Comparison of ENCODE assay signal across 1 cellular context in genomic region chr19:1605236-1606137, GRCh38.
TF ChIP-seq lines count a peak whose summit lies in the region.

TSS of gene UQCR11 (minus strand) at chr19:1605462. CDS start at chr19:1605409, 53 bp downstream.

TF ChIP-seq in HEK293, 187 proteins besides CTCF, POLR2A, EP300 and RAD21 (continued from another document and continues in another):
- TF ChIP-seq ZNF362 (tag by site-specific recombination; IDR thresholded peaks at IDR 0.05) (peak; percentile 92), ZSCAN16 (tag by site-specific recombination; IDR thresholded peaks at IDR 0.05) (no peak), AEBP2 (tag by site-specific recombination; IDR thresholded peaks at IDR 0.05; ENCODE audit: borderline replicate concordance) (no peak), ZNF10 (tag by site-specific recombination; IDR thresholded peaks at IDR 0.05) (no peak), ZNF558 (tag by site-specific recombination; IDR thresholded peaks at IDR 0.05) (0 out of 2 replicates have a peak, but pooled peaks have one; percentile 32), SETDB1 (IDR thresholded peaks at IDR 0.05; ENCODE audit: insufficient read length, low read length) (no peak), BCL11A (tag by site-specific recombination; IDR thresholded peaks at IDR 0.05; ENCODE audit: low read depth) (no peak), ZNF433 (tag by site-specific recombination; IDR thresholded peaks at IDR 0.05; ENCODE audit: low read depth) (no peak), HOXA7 (CRISPR knock-in tag; IDR thresholded peaks at IDR 0.05; ENCODE audit: borderline replicate concordance) (no peak), MZF1 (tag by site-specific recombination; IDR thresholded peaks at IDR 0.05; ENCODE audit: borderline replicate concordance) (no peak), KLF17 (tag by site-specific recombination; IDR thresholded peaks at IDR 0.05) (peak; percentile 40; the same call in 1 of the 2 replicates), ZBTB17 (tag by site-specific recombination; IDR thresholded peaks at IDR 0.05) (peak; percentile 98), ZSCAN18 (tag by site-specific recombination; IDR thresholded peaks at IDR 0.05) (no peak), REPIN1 (tag by site-specific recombination; IDR thresholded peaks at IDR 0.05; ENCODE audit: low read depth) (no peak), RBAK (tag by site-specific recombination; IDR thresholded peaks at IDR 0.05) (no peak), ZNF513 (tag by site-specific recombination; IDR thresholded peaks at IDR 0.05) (no peak), ZNF701 (tag by site-specific recombination; IDR thresholded peaks at IDR 0.05) (no peak), ZNF133 (tag by site-specific recombination; IDR thresholded peaks at IDR 0.05) (no peak), ZNF548 (tag by site-specific recombination; IDR thresholded peaks at IDR 0.05) (no peak), ZNF423 (tag by site-specific recombination; IDR thresholded peaks at IDR 0.05) (no peak), ZNF692 (tag by site-specific recombination; IDR thresholded peaks at IDR 0.05) (peak; percentile 60), ZNF555 (tag by site-specific recombination; conservative IDR thresholded peaks at IDR 0.05) (no peak), BCL6B (tag by site-specific recombination; IDR thresholded peaks at IDR 0.05) (no peak), ZNF26 (tag by site-specific recombination; IDR thresholded peaks at IDR 0.05) (no peak), ZNF37A (tag by site-specific recombination; IDR thresholded peaks at IDR 0.05) (no peak), ZBTB8A (tag by site-specific recombination; IDR thresholded peaks at IDR 0.05) (peak; percentile 97), ZNF785 (tag by site-specific recombination; IDR thresholded peaks at IDR 0.05) (no peak; the same call in 1 of the 2 replicates), ZNF148 (tag by site-specific recombination; IDR thresholded peaks at IDR 0.05; ENCODE audit: borderline replicate concordance) (no peak), ZNF214 (tag by site-specific recombination; IDR thresholded peaks at IDR 0.05; ENCODE audit: borderline replicate concordance) (no peak), TRIM28 (IDR thresholded peaks at IDR 0.05; ENCODE audit: borderline replicate concordance, low read length) (peak; percentile 41; the same call in 1 of the 2 replicates), ZNF664 (tag by site-specific recombination; IDR thresholded peaks at IDR 0.05) (no peak), ZBTB20 (tag by site-specific recombination; IDR thresholded peaks at IDR 0.05) (peak; percentile 65), ZNF184 (tag by site-specific recombination; IDR thresholded peaks at IDR 0.05) (no peak), ZNF16 (tag by site-specific recombination; IDR thresholded peaks at IDR 0.05; ENCODE audit: low read depth) (no peak), ZNF48 (tag by site-specific recombination; IDR thresholded peaks at IDR 0.05) (no peak), ATF2 (tag by site-specific recombination; IDR thresholded peaks at IDR 0.05; ENCODE audit: low read depth) (no peak), ZBTB10 (tag by site-specific recombination; IDR thresholded peaks at IDR 0.05) (no peak), ZNF510 (tag by site-specific recombination; IDR thresholded peaks at IDR 0.05; ENCODE audit: insufficient replicate concordance) (no peak), ZNF747 (tag by site-specific recombination; IDR thresholded peaks at IDR 0.05) (no peak), HOXC10 (CRISPR knock-in tag; IDR thresholded peaks at IDR 0.05) (no peak), SALL2 (tag by site-specific recombination; IDR thresholded peaks at IDR 0.05; ENCODE audit: borderline replicate concordance) (no peak)
